Comparison of ENCODE assay signal across 26 cellular contexts in the genomic region with DNA sequence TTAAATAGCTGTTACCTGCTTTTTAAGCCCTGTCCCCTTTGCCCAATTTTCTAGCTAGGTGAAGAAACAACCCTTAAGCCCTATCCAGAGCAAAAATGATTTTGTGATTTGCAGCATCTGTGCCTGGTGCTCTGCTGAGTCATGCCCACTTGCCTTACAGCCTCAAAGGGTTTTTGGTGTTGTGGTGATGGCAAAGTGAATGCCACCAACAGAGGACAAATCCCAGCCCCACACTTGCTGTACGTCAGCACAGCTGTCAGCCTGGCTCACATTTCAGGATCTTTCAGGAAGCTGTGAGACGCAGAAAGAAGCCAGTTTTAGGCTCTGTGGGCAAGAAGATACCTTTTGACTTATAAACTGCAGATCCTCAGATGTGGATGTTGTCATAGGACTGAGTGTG.
DNase-seq lines count a peak whose midpoint lies in the region; TF ChIP-seq lines count a peak whose summit lies in the region.
"Had no signal": no experiment of that assay in that cellular context is flagged by ENCODE, and none has a peak within 500 bp of the region (broad histone marks: within the 10 kb centered on the region; RNA-seq: fewer than 3 reads in every experiment).

No MANE protein-coding gene starts in this region.

- DNase-seq in NCI-H2107 treated with DMSO at 0.1 percent for 48 hours (lab: John Stamatoyannopoulos, UW; ENCODE audit: unreplicated experiment) (peak; percentile 10), NCI-H2107 (lab: John Stamatoyannopoulos, UW) (no peak), NCI-H69 (lab: John Stamatoyannopoulos, UW) (peak; percentile 52), left kidney (ENCODE audit: low read depth, low spot score) (peak; percentile 48), stromal cell of bone marrow (ENCODE audit: low read depth) (peak; percentile 23), NCI-H748 treated with DMSO at 0.1 percent for 48 hours (lab: John Stamatoyannopoulos, UW) (no peak), NCI-H2227 treated with DMSO at 0.1 percent for 48 hours (lab: John Stamatoyannopoulos, UW) (no peak), GM20000 (ENCODE audit: low spot score) (no peak)
- DNase-seq: activated CD4-positive, alpha-beta T cell treated with anti-CD3 and anti-CD28 coated beads for 48 hours; activated naive CD4-positive, alpha-beta T cell treated with anti-CD3 and anti-CD28 coated beads, Interleukin-2, amount 50 U/mL, for 16 hours; activated T-cell treated with anti-CD3 and anti-CD28 coated beads for 4 hours; amniotic stem cell; brain microvascular endothelial cell; cerebellar nuclear complex; esophagus squamous epithelium; GM23248; heart right ventricle; Karpas-422; NCI-H1436; NCI-H526; ovary; SIG-M5; small intestine; stimulated activated naive B cell treated with anti-CD40 and anti-IgM and Interleukin-4, amounts not matched to agents 10 μg/mL and 1 μg/mL and 100 μg/mL, for 72 hours; T1000; WERI-Rb-1 had no signal

- no peak for TF ChIP-seq CTCF in GM20000 (IDR thresholded peaks at IDR 0.05; ENCODE audit: extremely low read depth, missing control alignments)

Comparison
In these comparisons a context has a peak if more than half of its experiments do, and no peak if none do; other contexts are left out.
1. DNase-seq: peak in NCI-H2107 treated with DMSO at 0.1 percent for 48 hours (single experiment), NCI-H69 (single experiment), left kidney (single experiment) and stromal cell of bone marrow (single experiment); none in NCI-H2107 (single experiment), NCI-H748 treated with DMSO at 0.1 percent for 48 hours (single experiment), NCI-H2227 treated with DMSO at 0.1 percent for 48 hours (single experiment) and GM20000 (single experiment).